ENCODE assay signal across 19 cellular contexts in genomic region chr17:16456770-16457316, GRCh38. TPM values are rescaled to one million over a fixed set of nuclear protein-coding genes. Genes with fewer than 3 reads are reported as not detected.
DNase-seq lines count a peak whose midpoint lies in the region; ATAC-seq and TF ChIP-seq lines count a peak whose summit lies in the region.
"Had no signal": no experiment of that assay in that cellular context is flagged by ENCODE, and none has a peak within 500 bp of the region (broad histone marks: within the 10 kb centered on the region; RNA-seq: fewer than 3 reads in every experiment).

No MANE protein-coding gene starts in this region.

- H3K9me3 ChIP-seq in testis (no peaks in the 10 kb centered on the region), sigmoid colon (no peaks in the 10 kb centered on the region)
- H3K9me3 ChIP-seq: SJSA1, uterus had no signal

- H3K4me3 Mint-ChIP-seq in activated CD8-positive, alpha-beta memory T cell treated with anti-CD3 and anti-CD28 coated beads, Interleukin-2, amount 10 ng/mL, durations not matched to agents 7 days and 5 days = no peak overlapping the region
- H3K4me3 Mint-ChIP-seq: CD4-positive, alpha-beta memory T cell; dendritic cell treated with granulocyte-macrophage colony-stimulating factor and Interleukin-4, amounts not matched to agents 40 ng/mL and 50 ng/mL, for 4 days; natural killer cell; T-helper 2 cell treated with Interferon-gamma antibody and Interleukin-4, amounts not matched to agents 5 μg/mL and 100 μg/mL, for 36 hours had no signal

- CTCF ChIA-PET in activated CD8-positive, alpha-beta memory T cell treated with anti-CD3 and anti-CD28 coated beads, Interleukin-2, amount 10 ng/mL, durations not matched to agents 7 days and 5 days (lab: Charles Lee) = no interaction called here

- peaks cover 3% of the 10 kb centered on the region for H3K4me1 Mint-ChIP-seq in activated CD8-positive, alpha-beta memory T cell treated with anti-CD3 and anti-CD28 coated beads, Interleukin-2, amount 10 ng/mL, durations not matched to agents 7 days and 5 days

- intact Hi-C loops in testis (cut with DNase I; ENCODE audit: low total_unique reads) (loop anchor here (5.0 kb wide), 1 partner anchor 65 kb away; no protein-coding TSS in a partner anchor), sigmoid colon (cut with DNase I) (no loop called here)

- no peak for DNase-seq in activated CD8-positive, alpha-beta memory T cell treated with anti-CD3 and anti-CD28 coated beads, Interleukin-2, amount 10 ng/mL, durations not matched to agents 7 days and 5 days
- no peak for DNase-seq in activated CD8-positive, alpha-beta memory T cell treated with anti-CD3 and anti-CD28 coated beads, Interleukin-2, amount 50 U/mL, for 4 hours
- DNase-seq in RKO (ENCODE audit: low spot score) = peak; percentile 15
- no peak for DNase-seq in epithelial cell of proximal tubule (ENCODE audit: low read depth)
- peak; percentile 74 for DNase-seq in testis
- no peak for DNase-seq in AML-193 (lab: John Stamatoyannopoulos, UW)
- DNase-seq in sigmoid colon = no peak
- DNase-seq: CD4-positive, alpha-beta memory T cell; natural killer cell; NCI-H1048; NCI-H2107; NCI-H526 treated with DMSO at 0.1 percent for 48 hours; stimulated activated CD4-positive, alpha-beta T cell treated with anti-CD3 and anti-CD28 coated beads, Interleukin-4, amount 100 ng/mL, for 24 hours; uterus had no signal

- TF ChIP-seq POLR2A in testis (IDR thresholded peaks at IDR 0.05) = no peak
- TF ChIP-seq POLR2A in sigmoid colon (IDR thresholded peaks at IDR 0.05) = no peak

- no peak overlapping the region for H3K27ac ChIP-seq in testis
- no peak overlapping the region for H3K27ac ChIP-seq in sigmoid colon
- H3K27ac ChIP-seq: SJSA1, uterus had no signal

- no peaks in the 10 kb centered on the region for H3K27me3 Mint-ChIP-seq in activated CD8-positive, alpha-beta memory T cell treated with anti-CD3 and anti-CD28 coated beads, Interleukin-2, amount 10 ng/mL, durations not matched to agents 7 days and 5 days
- H3K27me3 Mint-ChIP-seq: CD4-positive, alpha-beta memory T cell; dendritic cell treated with granulocyte-macrophage colony-stimulating factor and Interleukin-4, amounts not matched to agents 40 ng/mL and 50 ng/mL, for 4 days had no signal

- no peaks in the 10 kb centered on the region for H3K36me3 ChIP-seq in testis (ENCODE audit: low read depth, missing control alignments)
- no peaks in the 10 kb centered on the region for H3K36me3 ChIP-seq in sigmoid colon
- H3K36me3 ChIP-seq: uterus had no signal

- TF ChIP-seq EP300 in sigmoid colon (IDR thresholded peaks at IDR 0.05) = no peak

- TF ChIP-seq CTCF in epithelial cell of proximal tubule (conservative IDR thresholded peaks at IDR 0.05; ENCODE audit: low read depth, low read length) (peak; percentile 10), testis (IDR thresholded peaks at IDR 0.05) (no peak), sigmoid colon (IDR thresholded peaks at IDR 0.05) (no peak)

- no peak overlapping the region for H3K4me3 ChIP-seq in epithelial cell of proximal tubule (ENCODE audit: low read depth, low read length)
- no peak overlapping the region for H3K4me3 ChIP-seq in testis
- H3K4me3 ChIP-seq in sigmoid colon = no peak overlapping the region
- H3K4me3 ChIP-seq: SJSA1, uterus had no signal

- no peaks in the 10 kb centered on the region for H3K9me3 Mint-ChIP-seq in activated CD8-positive, alpha-beta memory T cell treated with anti-CD3 and anti-CD28 coated beads, Interleukin-2, amount 10 ng/mL, durations not matched to agents 7 days and 5 days (ENCODE audit: low read depth)
- H3K9me3 Mint-ChIP-seq: dendritic cell treated with granulocyte-macrophage colony-stimulating factor and Interleukin-4, amounts not matched to agents 40 ng/mL and 50 ng/mL, for 4 days; natural killer cell; T-helper 2 cell treated with Interferon-gamma antibody and Interleukin-4, amounts not matched to agents 5 μg/mL and 100 μg/mL, for 36 hours had no signal

- peak overlapping the region; percentile 24 for H3K27ac Mint-ChIP-seq in activated CD8-positive, alpha-beta memory T cell treated with anti-CD3 and anti-CD28 coated beads, Interleukin-2, amount 10 ng/mL, durations not matched to agents 7 days and 5 days
- H3K27ac Mint-ChIP-seq: dendritic cell treated with granulocyte-macrophage colony-stimulating factor and Interleukin-4, amounts not matched to agents 40 ng/mL and 50 ng/mL, for 4 days; natural killer cell; T-helper 2 cell treated with Interferon-gamma antibody and Interleukin-4, amounts not matched to agents 5 μg/mL and 100 μg/mL, for 36 hours had no signal

- H3K27me3 ChIP-seq in testis (no peaks in the 10 kb centered on the region), sigmoid colon (no peaks in the 10 kb centered on the region)
- H3K27me3 ChIP-seq: SJSA1, uterus had no signal

- H3K4me1 ChIP-seq in testis (peaks cover 5% of the 10 kb centered on the region), sigmoid colon (peaks cover 0 to 4% (median 3%) of the 10 kb centered on the region in 4 donors)
- H3K4me1 ChIP-seq: uterus had no signal

- WGBS in testis, 2 donors = 73 to 89% methylated on average over 8 of the region's 8 CpGs
- WGBS in sigmoid colon, 2 donors = 88 to 90% methylated on average over 8 of the region's 8 CpGs

- no peak for ATAC-seq in activated CD8-positive, alpha-beta memory T cell treated with anti-CD3 and anti-CD28 coated beads, Interleukin-2, amount 10 ng/mL, durations not matched to agents 7 days and 5 days
- ATAC-seq in esophagus mucosa = no peak
- ATAC-seq: natural killer cell had no signal

- H3K36me3 Mint-ChIP-seq in activated CD8-positive, alpha-beta memory T cell treated with anti-CD3 and anti-CD28 coated beads, Interleukin-2, amount 10 ng/mL, durations not matched to agents 7 days and 5 days = peaks cover 1% of the 10 kb centered on the region
- H3K36me3 Mint-ChIP-seq: natural killer cell had no signal

RNA-seq across cellular contexts. Expression of gene LRRC75A, which starts 35.1 kb away (rescaled TPM):
- total RNA-seq in activated CD8-positive, alpha-beta memory T cell treated with anti-CD3 and anti-CD28 coated beads, Interleukin-2, amount 10 ng/mL, durations not matched to agents 7 days and 5 days = 1 to 10 TPM; 3.0 to 4.6 TPM
- total RNA-seq in epithelial cell of proximal tubule = 0.22 and 0.23 TPM in 2 replicates
- 10 to 100 TPM; 44.5 to 47.9 TPM for total RNA-seq in testis
- 39.1 TPM for polyA plus RNA-seq in testis (ENCODE audit: insufficient read depth, low read depth, low replicate concordance)
- total RNA-seq in sigmoid colon = 1 to 10 TPM; 2.2 to 5.7 (median 3.9) TPM
- 10 to 100 TPM; 25.5 to 40.5 (median 37.2) TPM for polyA plus RNA-seq in sigmoid colon
- total RNA-seq in esophagus mucosa = 0.08 TPM
- total RNA-seq: OCI-LY7 had no signal

RNA-seq across cellular contexts. Expression of gene TRPV2, which starts 41.5 kb away (rescaled TPM):
- 100 to 1,000 TPM; 124 to 129 TPM for total RNA-seq in activated CD8-positive, alpha-beta memory T cell treated with anti-CD3 and anti-CD28 coated beads, Interleukin-2, amount 10 ng/mL, durations not matched to agents 7 days and 5 days
- 8.5 and 28.4 TPM in 2 replicates for total RNA-seq in epithelial cell of proximal tubule
- total RNA-seq in testis = 1 to 10 TPM; 7.1 to 7.7 TPM
- polyA plus RNA-seq in testis (ENCODE audit: insufficient read depth, low read depth, low replicate concordance) = 7.6 TPM
- total RNA-seq in sigmoid colon = 10 to 100 TPM in 2 of 4 donors, 1 to 10 TPM in 2; 9.1 to 14.0 (median 10.6) TPM
- polyA plus RNA-seq in sigmoid colon = 10 to 100 TPM in 1 of 3 donors, 1 to 10 TPM in 2; 3.7 to 13.4 (median 5.4) TPM
- total RNA-seq in esophagus mucosa = 2.7 TPM

Comparison
In these comparisons a context has a peak if more than half of its experiments do, and no peak if none do; other contexts are left out.
1. DNase-seq: peak in RKO (single experiment) and testis (single experiment); none in activated CD8-positive, alpha-beta memory T cell treated with anti-CD3 and anti-CD28 coated beads, Interleukin-2, amount 10 ng/mL, durations not matched to agents 7 days and 5 days (single experiment), activated CD8-positive, alpha-beta memory T cell treated with anti-CD3 and anti-CD28 coated beads, Interleukin-2, amount 50 U/mL, for 4 hours (single experiment), epithelial cell of proximal tubule (single experiment), AML-193 (0 of 2) and sigmoid colon (single experiment).
2. RNA of gene LRRC75A, which starts 35.1 kb away (total RNA-seq): 44.5 to 47.9 TPM in testis; 3.0 to 4.6 TPM in activated CD8-positive, alpha-beta memory T cell treated with anti-CD3 and anti-CD28 coated beads, Interleukin-2, amount 10 ng/mL, durations not matched to agents 7 days and 5 days, 2.2 to 5.7 TPM in sigmoid colon, 0.22 to 0.23 TPM in epithelial cell of proximal tubule and 0.08 TPM in esophagus mucosa (single experiment); every median in the first group is over 4 times any median in the second.